Comparison of ENCODE assay signal across 8 cellular contexts in genomic region chr5:95960802-95961616, GRCh38. TPM values are rescaled to one million over a fixed set of nuclear protein-coding genes. Genes with fewer than 3 reads are reported as not detected.
A peak's percentile ranks its signal among the peaks of the same experiment; 100 is the strongest.
DNase-seq lines count a peak whose midpoint lies in the region; ATAC-seq and TF ChIP-seq lines count a peak whose summit lies in the region.

No MANE protein-coding gene starts in this region.

- no peaks in the 10 kb centered on the region for H3K9me2 ChIP-seq in Karpas-422 (replicated peaks; ENCODE audit: insufficient read depth, low read length)

- H3K36me3 ChIP-seq in Karpas-422 (ENCODE audit: insufficient read depth, low read length) (no peaks in the 10 kb centered on the region), ascending aorta (no peaks in the 10 kb centered on the region), rectal smooth muscle tissue (ENCODE audit: control insufficient read depth, insufficient read depth, low read length) (no peaks in the 10 kb centered on the region), vagina (no peaks in the 10 kb centered on the region)

- DNase-seq in Karpas-422 = peak; percentile 86
- peak; percentile 52 to 85 (median 68) for DNase-seq in T-helper 2 cell
- peak; percentile 21 to 87 for DNase-seq in ascending aorta (ENCODE audit: low spot score in 2 of 2)
- peak; percentile 77 for DNase-seq in hepatic stellate cell (ENCODE audit: low spot score)
- DNase-seq in vagina (ENCODE audit: extremely low spot score in 2 of 2) = peak in 1 of 2 donors; percentile 89

- TF ChIP-seq CTCF in ascending aorta (IDR thresholded peaks at IDR 0.05) = peak; percentile 45 to 83 (median 59)
- TF ChIP-seq CTCF in vagina (IDR thresholded peaks at IDR 0.05) = peak in 2 of 3 experiments; percentile 35 to 59

- no peak for TF ChIP-seq POLR2A in vagina (IDR thresholded peaks at IDR 0.05)

- peak overlapping the region; percentile 85 for H3K4me2 ChIP-seq in Karpas-422 (ENCODE audit: low read depth, low read length, poor library complexity, severe bottlenecking)

- intact Hi-C loops in ascending aorta (cut with DNase I) = loop anchor here (1.0 to 10.0 kb wide), 8 partner anchors 64 to 744 kb away; partner anchors contain the start of gene CAST
- intact Hi-C loops in vagina (cut with DNase I) = loop anchor here (2.0 to 10.0 kb wide), 3 partner anchors 102 to 374 kb away; no protein-coding TSS in a partner anchor

- H3K9me3 ChIP-seq in Karpas-422 (ENCODE audit: low read length) (no peaks in the 10 kb centered on the region), ascending aorta (no peaks in the 10 kb centered on the region), vagina (no peaks in the 10 kb centered on the region)

- no peaks in the 10 kb centered on the region for H4K20me1 ChIP-seq in Karpas-422 (ENCODE audit: insufficient read depth, low read depth, low read length)

- H3K4me3 ChIP-seq in GM08714 (ENCODE audit: low read length) = peak overlapping the region; percentile 98
- peak overlapping the region; percentile 78 for H3K4me3 ChIP-seq in Karpas-422 (ENCODE audit: low read length)
- peak overlapping the region; percentile 92 to 98 for H3K4me3 ChIP-seq in ascending aorta
- H3K4me3 ChIP-seq in rectal smooth muscle tissue (ENCODE audit: low read length) = peak overlapping the region; percentile 92
- H3K4me3 ChIP-seq in vagina = peak overlapping the region; percentile 58 to 91

- H2AFZ ChIP-seq in Karpas-422 (ENCODE audit: low read length) = peak overlapping the region; percentile 93

- H3K27me3 ChIP-seq in Karpas-422 (ENCODE audit: low read length) = no peaks in the 10 kb centered on the region
- H3K27me3 ChIP-seq in ascending aorta = no peaks in the 10 kb centered on the region
- no peaks in the 10 kb centered on the region for H3K27me3 ChIP-seq in rectal smooth muscle tissue (ENCODE audit: control insufficient read depth, insufficient read depth, low read length)
- no peaks in the 10 kb centered on the region for H3K27me3 ChIP-seq in vagina

- H3K4me1 ChIP-seq in Karpas-422 (ENCODE audit: low read length) (peaks cover 8% of the 10 kb centered on the region; the same call in 1 of the 2 replicates), ascending aorta (peaks cover 0 to 20% of the 10 kb centered on the region in 2 donors), rectal smooth muscle tissue (ENCODE audit: control insufficient read depth, insufficient read depth, low read length) (peaks cover 7% of the 10 kb centered on the region), vagina (peaks cover 35% of the 10 kb centered on the region)

- H3K27ac ChIP-seq in Karpas-422 (ENCODE audit: low read length) (no peak overlapping the region), ascending aorta (peak overlapping the region; percentile 99), rectal smooth muscle tissue (ENCODE audit: low read depth, low read length) (peak overlapping the region; percentile 95), vagina (peak overlapping the region; percentile 99)

- ATAC-seq in GM21786 (IDR thresholded peaks at IDR 0.05; ENCODE audit: unreplicated experiment) = peak; percentile 52

- no peaks in the 10 kb centered on the region for H3K79me2 ChIP-seq in Karpas-422 (ENCODE audit: low read length)

- H3K9ac ChIP-seq in Karpas-422 (ENCODE audit: low read length) = peak overlapping the region; percentile 73
- peak overlapping the region; percentile 92 for H3K9ac ChIP-seq in rectal smooth muscle tissue (ENCODE audit: low read length)

RNA-seq across cellular contexts. Expression of gene ELL2, which starts 0.6 kb away (rescaled TPM):
- 0.32 and 0.48 TPM in 2 replicates for total RNA-seq in Karpas-422 (2014; rRNA removed; shearing (Covaris generic); ENCODE audit: low replicate concordance)
- total RNA-seq in ascending aorta (26.0 TPM), vagina (113 TPM)

Comparison
In these comparisons a context has a peak if more than half of its experiments do, and no peak if none do; other contexts are left out.
1. RNA of gene ELL2, which starts 0.6 kb away (total RNA-seq): 113 TPM in vagina (single experiment) and 26.0 TPM in ascending aorta (single experiment); 0.32 to 0.48 TPM in Karpas-422; every median in the first group is over 10 times any median in the second.
2. Peak in every context shown above with its lines, with median percentiles within 50 percentile points of each other: H3K4me3 ChIP-seq.